8 cellular contexts compared by ENCODE assay signal in the genomic region with DNA sequence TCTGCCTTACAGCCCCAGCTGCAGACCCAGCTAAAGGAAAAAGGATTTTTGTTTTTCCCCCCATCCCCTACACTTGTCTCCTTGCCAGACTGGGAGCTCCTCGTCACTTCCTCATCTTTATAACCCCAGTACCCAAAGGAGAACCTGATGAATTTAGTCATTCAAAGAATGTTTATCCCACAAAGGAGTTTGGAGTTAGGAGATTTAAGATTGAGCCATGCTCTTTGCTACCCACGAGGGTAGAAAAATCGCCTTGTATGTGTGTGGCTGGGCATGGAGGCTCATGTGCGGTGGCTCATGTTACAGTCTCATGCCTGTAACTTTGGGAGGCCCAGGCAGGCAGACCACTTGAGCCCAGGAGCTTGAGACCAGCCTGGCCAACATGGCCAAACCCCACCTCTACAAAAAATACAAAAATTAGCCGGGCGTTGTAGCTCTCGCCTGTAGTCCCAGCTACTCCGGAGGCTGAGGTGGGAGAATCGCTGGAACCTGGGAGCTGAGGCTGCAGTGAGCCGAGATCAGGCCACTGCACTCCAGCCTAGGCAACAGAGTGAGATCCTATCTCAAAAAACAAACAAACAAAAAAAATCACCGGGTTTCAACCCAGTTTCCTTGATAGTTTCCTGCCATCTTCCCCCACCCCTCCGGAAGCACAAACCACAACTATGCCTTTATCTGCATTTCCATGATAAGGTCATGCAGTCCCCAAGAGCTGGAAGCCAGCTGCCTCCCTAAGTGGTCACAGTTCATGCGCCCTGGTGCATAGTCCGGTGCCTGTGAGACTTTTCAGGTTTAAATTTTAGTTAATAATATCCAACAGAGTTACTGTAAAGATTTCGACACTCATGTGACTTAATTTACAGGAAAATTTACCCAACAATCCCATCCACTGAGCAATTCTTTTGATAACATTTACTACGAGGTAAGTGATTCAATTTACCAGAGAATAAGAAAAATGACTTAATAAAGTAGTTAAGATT. TPM values are rescaled to one million over a fixed set of nuclear protein-coding genes. Genes with fewer than 3 reads are reported as not detected.
DNase-seq lines count a peak whose midpoint lies in the region; ATAC-seq, FAIRE-seq and TF ChIP-seq lines count a peak whose summit lies in the region.

No MANE protein-coding gene starts in this region.

- H3K4me1 ChIP-seq in OCI-LY7 (ENCODE audit: insufficient read depth, low read length, poor library complexity, severe bottlenecking) (peaks cover 38% of the 10 kb centered on the region), ascending aorta (peaks cover 2 to 22% of the 10 kb centered on the region in 2 donors), right lobe of liver (peaks cover 0 to 32% (median 11%) of the 10 kb centered on the region in 4 donors)

- H3K4me2 ChIP-seq in OCI-LY7 (ENCODE audit: low read length): peak overlapping the region; percentile 92

- peaks cover 23% of the 10 kb centered on the region; the same call in 1 of the 2 replicates for H3K79me2 ChIP-seq in OCI-LY7 (ENCODE audit: insufficient read depth, low read depth, low read length)

- H3K27ac ChIP-seq in OCI-LY7 (ENCODE audit: low read depth, low read length, poor library complexity, severe bottlenecking): peak overlapping the region; percentile 76
- peak overlapping the region; percentile 99 for H3K27ac ChIP-seq in ascending aorta
- peak overlapping the region; percentile 95 to 98 (median 96) for H3K27ac ChIP-seq in right lobe of liver

- WGBS in right lobe of liver (ENCODE audit: insufficient coverage, low coverage, low lambda C conversion rate, missing lambda C conversion rate): 27% methylated on average over 12 of the region's 16 CpGs

- intact Hi-C loops in OCI-LY7 (cut with micrococcal nuclease; ENCODE audit: unreplicated experiment): loop anchor here (10.0 kb wide), 1 partner anchor 917 kb away; no protein-coding TSS in a partner anchor
- intact Hi-C loops in ascending aorta (cut with DNase I): loop anchor here (5.0 to 10.0 kb wide), 3 partner anchors 223 to 993 kb away; partner anchors contain the start of genes CYP4V2 and UFSP2
- intact Hi-C loops in right lobe of liver (cut with DNase I): loop anchor here in 1 of 2 donors (10.0 kb wide), 1 partner anchor 193 kb away; the partner anchor contains the start of genes ANKRD37 and LRP2BP
- intact Hi-C loops in sciatic nerve (cut with DNase I): no loop called here

- TF ChIP-seq CTCF in GM12875 (IDR thresholded peaks at IDR 0.05; ENCODE audit: borderline replicate concordance, insufficient read depth, low read depth, low read length): no peak
- TF ChIP-seq CTCF in OCI-LY7 (conservative IDR thresholded peaks at IDR 0.05; ENCODE audit: low read length): no peak
- TF ChIP-seq CTCF in ascending aorta (IDR thresholded peaks at IDR 0.05): no peak
- no peak for TF ChIP-seq CTCF in right lobe of liver (IDR thresholded peaks at IDR 0.05)
- no peak for TF ChIP-seq CTCF in D721Med (IDR thresholded peaks at IDR 0.05; ENCODE audit: insufficient read depth, missing control alignments)

- no peak overlapping the region for H2AFZ ChIP-seq in OCI-LY7 (ENCODE audit: low read length)

- CTCF ChIA-PET in OCI-LY7 (lab: Charles Lee; ENCODE audit: unreplicated experiment): no interaction called here

- no peak for FAIRE-seq in D721Med (lab: Jason Lieb, UNC)

- no peaks in the 10 kb centered on the region for H3K27me3 ChIP-seq in ascending aorta
- no peaks in the 10 kb centered on the region for H3K27me3 ChIP-seq in right lobe of liver

- no TSS peak for BruUV-seq in OCI-LY7 (replicated peaks; lab: Mats Ljungman, UMichigan)

- ATAC-seq in right lobe of liver: peak; percentile 28 to 56 (median 55)
- ATAC-seq in GM19023 (IDR thresholded peaks at IDR 0.05; ENCODE audit: unreplicated experiment): no peak
- ATAC-seq in sciatic nerve: no peak

- H3K9me2 ChIP-seq in OCI-LY7 (ENCODE audit: insufficient read depth, low read length): no peaks in the 10 kb centered on the region

- POLR2A ChIA-PET in OCI-LY7 (lab: Charles Lee): interaction anchor here (1.4 kb wide), 1 partner anchor 28 kb away, joined by 3 read pairs; no protein-coding TSS in a partner anchor

- TF ChIP-seq POLR2A in right lobe of liver (IDR thresholded peaks at IDR 0.05): peak; percentile 18

- H4K20me1 ChIP-seq in OCI-LY7 (ENCODE audit: insufficient read depth, low read length): no peaks in the 10 kb centered on the region

- peak; percentile 31 for DNase-seq in OCI-LY7 (ENCODE audit: low spot score)
- peak in 1 of 2 donors; percentile 62 for DNase-seq in ascending aorta (ENCODE audit: low spot score in 2 of 2)
- DNase-seq in right lobe of liver: peak in 1 of 3 donors; percentile 42
- no peak for DNase-seq in NCI-H2081 treated with DMSO at 0.1 percent for 48 hours (lab: John Stamatoyannopoulos, UW)
- DNase-seq in sciatic nerve (ENCODE audit: low spot score): no peak
- no peak for DNase-seq in D721Med (ENCODE audit: insufficient read length, low spot score)

- H3K36me3 ChIP-seq in OCI-LY7 (ENCODE audit: insufficient read depth, low read length): 0 out of 2 replicates have a peak, but pooled peaks cover 13% of the 10 kb centered on the region
- H3K36me3 ChIP-seq in ascending aorta: no peaks in the 10 kb centered on the region
- H3K36me3 ChIP-seq in right lobe of liver: no peaks in the 10 kb centered on the region

- H3K4me3 ChIP-seq in GM12875 (ENCODE audit: low read depth, low read length) (peak overlapping the region; percentile 85), OCI-LY7 (ENCODE audit: low read depth, low read length, poor library complexity, severe bottlenecking) (peak overlapping the region; percentile 78), ascending aorta (peak overlapping the region; percentile 77 to 83), right lobe of liver (peak overlapping the region in 2 of 3 donors; percentile 75 to 76)

- H3K9me3 ChIP-seq in OCI-LY7 (ENCODE audit: low read length) (no peaks in the 10 kb centered on the region), ascending aorta (no peaks in the 10 kb centered on the region), right lobe of liver (no peaks in the 10 kb centered on the region)

RNA-seq across cellular contexts. Expression of gene CFAP97, which starts 1.5 kb away (rescaled TPM):
- 20.4 and 22.7 TPM in 2 replicates for total RNA-seq in OCI-LY7 (2014; rRNA removed; shearing (Covaris generic))
- 54.0 and 57.3 TPM in 2 replicates for total RNA-seq in OCI-LY7 (2022)
- 27.7 TPM for total RNA-seq in ascending aorta
- 10 to 100 TPM; 11.7 to 25.6 (median 20.5) TPM for total RNA-seq in right lobe of liver
- total RNA-seq in sciatic nerve: 44.8 TPM

RNA-seq across cellular contexts. Expression of gene SNX25, which starts 7.1 kb away (rescaled TPM):
- total RNA-seq in OCI-LY7 (2014; rRNA removed; shearing (Covaris generic)): 33.7 and 35.5 TPM in 2 replicates
- 49.4 and 55.6 TPM in 2 replicates for total RNA-seq in OCI-LY7 (2022)
- 18.7 TPM for total RNA-seq in ascending aorta
- 10 to 100 TPM in 4 of 6 experiments, 1 to 10 TPM in 2; 8.0 to 13.0 (median 10.5) TPM for total RNA-seq in right lobe of liver
- total RNA-seq in sciatic nerve: 33.6 TPM

RNA-seq across cellular contexts. Expression of gene SLC25A4, which starts 59.2 kb away (rescaled TPM):
- total RNA-seq in OCI-LY7 (2014; rRNA removed; shearing (Covaris generic)): 24.1 and 29.6 TPM in 2 replicates
- 28.4 and 38.2 TPM in 2 replicates for total RNA-seq in OCI-LY7 (2022)
- 19.6 TPM for total RNA-seq in ascending aorta
- total RNA-seq in right lobe of liver: 10 to 100 TPM; 24.1 to 36.7 (median 27.0) TPM
- total RNA-seq in sciatic nerve: 22.7 TPM

Comparison
In these comparisons a context has a peak if more than half of its experiments do, and no peak if none do; other contexts are left out.
1. ATAC-seq: peak in right lobe of liver (4 of 4); none in GM19023 (single experiment) and sciatic nerve (single experiment).
2. Peak in every context shown above with its lines, with median percentiles within 50 percentile points of each other: H3K4me3 ChIP-seq and H3K27ac ChIP-seq.